Comparison of ENCODE assay signal across 1 cellular context in genomic region chr17:67293251-67294203, GRCh38.
A peak's percentile ranks its signal among the peaks of the same experiment; 100 is the strongest.
TF ChIP-seq lines count a peak whose summit lies in the region.

No MANE protein-coding gene starts in this region.

TF ChIP-seq in HepG2, 621 proteins besides CTCF, POLR2A, EP300 and RAD21 (continued from another document and continues in another):
- no peak for TF ChIP-seq ZNF562 (CRISPR knock-in tag; IDR thresholded peaks at IDR 0.05; ENCODE audit: borderline replicate concordance)
- no peak for TF ChIP-seq THAP11 (CRISPR knock-in tag; IDR thresholded peaks at IDR 0.05)
- no peak for TF ChIP-seq NFYB (CRISPR knock-in tag; IDR thresholded peaks at IDR 0.05)
- no peak for TF ChIP-seq SNRNP70 (IDR thresholded peaks at IDR 0.05; ENCODE audit: low read depth, low read length)
- TF ChIP-seq CBX1 (IDR thresholded peaks at IDR 0.05; ENCODE audit: low read depth): peak; percentile 61
- no peak; the same call in 1 of the 2 replicates for TF ChIP-seq THAP9 (CRISPR knock-in tag; IDR thresholded peaks at IDR 0.05; ENCODE audit: borderline replicate concordance)
- TF ChIP-seq, protein P1, sequence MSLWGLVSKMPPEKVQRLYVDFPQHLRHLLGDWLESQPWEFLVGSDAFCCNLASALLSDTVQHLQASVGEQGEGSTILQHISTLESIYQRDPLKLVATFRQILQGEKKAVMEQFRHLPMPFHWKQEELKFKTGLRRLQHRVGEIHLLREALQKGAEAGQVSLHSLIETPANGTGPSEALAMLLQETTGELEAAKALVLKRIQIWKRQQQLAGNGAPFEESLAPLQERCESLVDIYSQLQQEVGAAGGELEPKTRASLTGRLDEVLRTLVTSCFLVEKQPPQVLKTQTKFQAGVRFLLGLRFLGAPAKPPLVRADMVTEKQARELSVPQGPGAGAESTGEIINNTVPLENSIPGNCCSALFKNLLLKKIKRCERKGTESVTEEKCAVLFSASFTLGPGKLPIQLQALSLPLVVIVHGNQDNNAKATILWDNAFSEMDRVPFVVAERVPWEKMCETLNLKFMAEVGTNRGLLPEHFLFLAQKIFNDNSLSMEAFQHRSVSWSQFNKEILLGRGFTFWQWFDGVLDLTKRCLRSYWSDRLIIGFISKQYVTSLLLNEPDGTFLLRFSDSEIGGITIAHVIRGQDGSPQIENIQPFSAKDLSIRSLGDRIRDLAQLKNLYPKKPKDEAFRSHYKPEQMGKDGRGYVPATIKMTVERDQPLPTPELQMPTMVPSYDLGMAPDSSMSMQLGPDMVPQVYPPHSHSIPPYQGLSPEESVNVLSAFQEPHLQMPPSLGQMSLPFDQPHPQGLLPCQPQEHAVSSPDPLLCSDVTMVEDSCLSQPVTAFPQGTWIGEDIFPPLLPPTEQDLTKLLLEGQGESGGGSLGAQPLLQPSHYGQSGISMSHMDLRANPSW (CRISPR knock-in tag; IDR thresholded peaks at IDR 0.05; ENCODE audit: borderline replicate concordance): no peak
- no peak for TF ChIP-seq NR3C1 (CRISPR knock-in tag; IDR thresholded peaks at IDR 0.05)
- TF ChIP-seq ZNF660 (CRISPR knock-in tag; IDR thresholded peaks at IDR 0.05; ENCODE audit: borderline replicate concordance, low read depth): no peak
- no peak for TF ChIP-seq ZNF362 (CRISPR knock-in tag; IDR thresholded peaks at IDR 0.05; ENCODE audit: borderline replicate concordance)
- TF ChIP-seq XRCC5 (optimal IDR thresholded peaks at IDR 0.05; ENCODE audit: low read length): peak; percentile 97
- TF ChIP-seq ZFYVE20 (CRISPR knock-in tag; IDR thresholded peaks at IDR 0.05; ENCODE audit: borderline replicate concordance, low read depth): no peak
- no peak for TF ChIP-seq U2AF2 (IDR thresholded peaks at IDR 0.05; ENCODE audit: low read depth, low read length)
- TF ChIP-seq ZNF276 (CRISPR knock-in tag; IDR thresholded peaks at IDR 0.05; ENCODE audit: low read depth): no peak
- no peak for TF ChIP-seq MYPOP (CRISPR knock-in tag; IDR thresholded peaks at IDR 0.05)
- TF ChIP-seq NFE2 (CRISPR knock-in tag; IDR thresholded peaks at IDR 0.05): no peak
- TF ChIP-seq ZNF431 (CRISPR knock-in tag; IDR thresholded peaks at IDR 0.05; ENCODE audit: borderline replicate concordance, low read depth): no peak
- 0 out of 2 replicates have a peak, but pooled peaks have one; percentile 12 for TF ChIP-seq PHF21A (CRISPR knock-in tag; IDR thresholded peaks at IDR 0.05)
- TF ChIP-seq, protein P2, sequence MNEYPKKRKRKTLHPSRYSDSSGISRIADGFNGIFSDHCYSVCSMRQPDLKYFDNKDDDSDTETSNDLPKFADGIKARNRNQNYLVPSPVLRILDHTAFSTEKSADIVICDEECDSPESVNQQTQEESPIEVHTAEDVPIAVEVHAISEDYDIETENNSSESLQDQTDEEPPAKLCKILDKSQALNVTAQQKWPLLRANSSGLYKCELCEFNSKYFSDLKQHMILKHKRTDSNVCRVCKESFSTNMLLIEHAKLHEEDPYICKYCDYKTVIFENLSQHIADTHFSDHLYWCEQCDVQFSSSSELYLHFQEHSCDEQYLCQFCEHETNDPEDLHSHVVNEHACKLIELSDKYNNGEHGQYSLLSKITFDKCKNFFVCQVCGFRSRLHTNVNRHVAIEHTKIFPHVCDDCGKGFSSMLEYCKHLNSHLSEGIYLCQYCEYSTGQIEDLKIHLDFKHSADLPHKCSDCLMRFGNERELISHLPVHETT (CRISPR knock-in tag; conservative IDR thresholded peaks at IDR 0.05): no peak
- no peak for TF ChIP-seq PHF5A (CRISPR knock-in tag; IDR thresholded peaks at IDR 0.05; ENCODE audit: low read depth, unreplicated experiment)
- TF ChIP-seq RNF219 (CRISPR knock-in tag; IDR thresholded peaks at IDR 0.05): no peak
- no peak for TF ChIP-seq ATRX (CRISPR knock-in tag; IDR thresholded peaks at IDR 0.05; ENCODE audit: borderline replicate concordance)
- TF ChIP-seq ZNF264 (CRISPR knock-in tag; IDR thresholded peaks at IDR 0.05): no peak
- no peak for TF ChIP-seq ZFAT (CRISPR knock-in tag; conservative IDR thresholded peaks at IDR 0.05)
- TF ChIP-seq MIER3 (CRISPR knock-in tag; IDR thresholded peaks at IDR 0.05; ENCODE audit: borderline replicate concordance): 0 out of 2 replicates have a peak, but pooled peaks have one; percentile 24
- no peak for TF ChIP-seq ZBTB8A (CRISPR knock-in tag; IDR thresholded peaks at IDR 0.05; ENCODE audit: borderline replicate concordance, low read depth)
- peak; percentile 40 for TF ChIP-seq GABPB1 (CRISPR knock-in tag; IDR thresholded peaks at IDR 0.05)
- no peak for TF ChIP-seq SIX4 (CRISPR knock-in tag; IDR thresholded peaks at IDR 0.05)
- TF ChIP-seq, protein P3, sequence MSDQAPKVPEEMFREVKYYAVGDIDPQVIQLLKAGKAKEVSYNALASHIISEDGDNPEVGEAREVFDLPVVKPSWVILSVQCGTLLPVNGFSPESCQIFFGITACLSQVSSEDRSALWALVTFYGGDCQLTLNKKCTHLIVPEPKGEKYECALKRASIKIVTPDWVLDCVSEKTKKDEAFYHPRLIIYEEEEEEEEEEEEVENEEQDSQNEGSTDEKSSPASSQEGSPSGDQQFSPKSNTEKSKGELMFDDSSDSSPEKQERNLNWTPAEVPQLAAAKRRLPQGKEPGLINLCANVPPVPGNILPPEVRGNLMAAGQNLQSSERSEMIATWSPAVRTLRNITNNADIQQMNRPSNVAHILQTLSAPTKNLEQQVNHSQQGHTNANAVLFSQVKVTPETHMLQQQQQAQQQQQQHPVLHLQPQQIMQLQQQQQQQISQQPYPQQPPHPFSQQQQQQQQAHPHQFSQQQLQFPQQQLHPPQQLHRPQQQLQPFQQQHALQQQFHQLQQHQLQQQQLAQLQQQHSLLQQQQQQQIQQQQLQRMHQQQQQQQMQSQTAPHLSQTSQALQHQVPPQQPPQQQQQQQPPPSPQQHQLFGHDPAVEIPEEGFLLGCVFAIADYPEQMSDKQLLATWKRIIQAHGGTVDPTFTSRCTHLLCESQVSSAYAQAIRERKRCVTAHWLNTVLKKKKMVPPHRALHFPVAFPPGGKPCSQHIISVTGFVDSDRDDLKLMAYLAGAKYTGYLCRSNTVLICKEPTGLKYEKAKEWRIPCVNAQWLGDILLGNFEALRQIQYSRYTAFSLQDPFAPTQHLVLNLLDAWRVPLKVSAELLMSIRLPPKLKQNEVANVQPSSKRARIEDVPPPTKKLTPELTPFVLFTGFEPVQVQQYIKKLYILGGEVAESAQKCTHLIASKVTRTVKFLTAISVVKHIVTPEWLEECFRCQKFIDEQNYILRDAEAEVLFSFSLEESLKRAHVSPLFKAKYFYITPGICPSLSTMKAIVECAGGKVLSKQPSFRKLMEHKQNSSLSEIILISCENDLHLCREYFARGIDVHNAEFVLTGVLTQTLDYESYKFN (CRISPR knock-in tag; conservative IDR thresholded peaks at IDR 0.05): 0 out of 2 replicates have a peak, but pooled peaks have one; percentile 18
- TF ChIP-seq ZBTB3 (CRISPR knock-in tag; IDR thresholded peaks at IDR 0.05; ENCODE audit: borderline replicate concordance, low read depth): no peak
- TF ChIP-seq KDM6A (CRISPR knock-in tag; IDR thresholded peaks at IDR 0.05; ENCODE audit: low read depth): no peak
- TF ChIP-seq CREM (IDR thresholded peaks at IDR 0.05): no peak
- TF ChIP-seq CREM (CRISPR knock-in tag; IDR thresholded peaks at IDR 0.05): no peak
- TF ChIP-seq, protein P4, sequence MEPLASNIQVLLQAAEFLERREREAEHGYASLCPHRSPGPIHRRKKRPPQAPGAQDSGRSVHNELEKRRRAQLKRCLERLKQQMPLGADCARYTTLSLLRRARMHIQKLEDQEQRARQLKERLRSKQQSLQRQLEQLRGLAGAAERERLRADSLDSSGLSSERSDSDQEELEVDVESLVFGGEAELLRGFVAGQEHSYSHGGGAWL (CRISPR knock-in tag; IDR thresholded peaks at IDR 0.05): peak; percentile 53; the same call in 1 of the 2 replicates
- peak; percentile 79 for TF ChIP-seq ELF3 (CRISPR knock-in tag; IDR thresholded peaks at IDR 0.05)
- no peak for TF ChIP-seq TOPORS (CRISPR knock-in tag; IDR thresholded peaks at IDR 0.05)
- TF ChIP-seq ZEB1 (IDR thresholded peaks at IDR 0.05; ENCODE audit: insufficient replicate concordance, low read depth): no peak
- TF ChIP-seq SALL2 (CRISPR knock-in tag; IDR thresholded peaks at IDR 0.05): no peak
- TF ChIP-seq FOXJ3 (CRISPR knock-in tag; IDR thresholded peaks at IDR 0.05; ENCODE audit: borderline replicate concordance): no peak
- TF ChIP-seq ZNF124 (CRISPR knock-in tag; IDR thresholded peaks at IDR 0.05): no peak
- TF ChIP-seq MIXL1 (CRISPR knock-in tag; IDR thresholded peaks at IDR 0.05): peak; percentile 52; the same call in 1 of the 2 replicates
- TF ChIP-seq TARDBP (CRISPR knock-in tag; IDR thresholded peaks at IDR 0.05): no peak
- TF ChIP-seq, protein P5, sequence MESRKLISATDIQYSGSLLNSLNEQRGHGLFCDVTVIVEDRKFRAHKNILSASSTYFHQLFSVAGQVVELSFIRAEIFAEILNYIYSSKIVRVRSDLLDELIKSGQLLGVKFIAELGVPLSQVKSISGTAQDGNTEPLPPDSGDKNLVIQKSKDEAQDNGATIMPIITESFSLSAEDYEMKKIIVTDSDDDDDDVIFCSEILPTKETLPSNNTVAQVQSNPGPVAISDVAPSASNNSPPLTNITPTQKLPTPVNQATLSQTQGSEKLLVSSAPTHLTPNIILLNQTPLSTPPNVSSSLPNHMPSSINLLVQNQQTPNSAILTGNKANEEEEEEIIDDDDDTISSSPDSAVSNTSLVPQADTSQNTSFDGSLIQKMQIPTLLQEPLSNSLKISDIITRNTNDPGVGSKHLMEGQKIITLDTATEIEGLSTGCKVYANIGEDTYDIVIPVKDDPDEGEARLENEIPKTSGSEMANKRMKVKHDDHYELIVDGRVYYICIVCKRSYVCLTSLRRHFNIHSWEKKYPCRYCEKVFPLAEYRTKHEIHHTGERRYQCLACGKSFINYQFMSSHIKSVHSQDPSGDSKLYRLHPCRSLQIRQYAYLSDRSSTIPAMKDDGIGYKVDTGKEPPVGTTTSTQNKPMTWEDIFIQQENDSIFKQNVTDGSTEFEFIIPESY (CRISPR knock-in tag; IDR thresholded peaks at IDR 0.05): 0 out of 2 replicates have a peak, but pooled peaks have one; percentile 15
- TF ChIP-seq HOXA7 (CRISPR knock-in tag; IDR thresholded peaks at IDR 0.05): no peak
- TF ChIP-seq ZNF670 (CRISPR knock-in tag; IDR thresholded peaks at IDR 0.05; ENCODE audit: borderline replicate concordance): no peak
